Comparison of ENCODE assay signal across 12 cellular contexts in the genomic region with DNA sequence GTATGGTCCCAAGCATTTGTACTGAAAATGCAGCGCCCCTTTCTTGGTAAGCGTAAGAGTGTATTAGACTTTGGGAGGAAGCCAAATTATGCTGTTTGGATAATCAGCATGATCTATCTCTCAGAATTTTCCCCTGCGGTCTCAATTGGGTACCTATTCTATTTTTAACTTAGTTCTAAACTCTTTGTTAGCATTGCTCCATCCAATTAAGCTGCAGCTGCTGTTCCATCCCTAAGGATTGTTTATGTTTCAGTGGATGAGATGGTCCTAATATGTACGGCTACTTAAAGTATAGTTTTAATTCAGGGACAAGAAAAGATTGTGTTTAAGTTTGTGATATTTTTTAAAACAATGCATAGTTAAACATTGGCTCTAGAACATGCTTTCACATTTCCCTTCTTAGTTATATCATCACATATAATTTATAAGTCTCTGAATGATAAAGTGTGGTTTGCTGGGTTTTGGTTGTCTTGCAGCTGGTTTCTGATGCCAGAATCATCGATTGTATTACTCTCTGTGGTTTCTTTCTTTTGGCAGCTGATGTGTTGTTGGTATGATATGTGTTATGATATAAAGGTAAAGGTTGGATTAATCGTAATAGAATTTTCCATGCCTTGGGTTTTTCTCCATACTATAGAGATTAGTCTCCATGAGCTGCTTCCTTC. TPM values are rescaled to one million over a fixed set of nuclear protein-coding genes. Genes with fewer than 3 reads are reported as not detected.
DNase-seq lines count a peak whose midpoint lies in the region; ATAC-seq and TF ChIP-seq lines count a peak whose summit lies in the region.
"Had no signal": no experiment of that assay in that cellular context is flagged by ENCODE, and none has a peak within 500 bp of the region (broad histone marks: within the 10 kb centered on the region; RNA-seq: fewer than 3 reads in every experiment).

No MANE protein-coding gene starts in this region.

- intact Hi-C loops in activated naive CD4-positive, alpha-beta T cell treated with anti-CD3 and anti-CD28 coated beads for 36 hours (cut with micrococcal nuclease), result no loop called here
- intact Hi-C loops in sciatic nerve (cut with DNase I), result no loop called here

- H3K9me3 Mint-ChIP-seq in activated naive CD4-positive, alpha-beta T cell treated with anti-CD3 and anti-CD28 coated beads for 36 hours, result no peaks in the 10 kb centered on the region
- no peaks in the 10 kb centered on the region for H3K9me3 Mint-ChIP-seq in stimulated activated naive CD8-positive, alpha-beta T cell treated with anti-CD3 and anti-CD28 coated beads, Interleukin-15, amount 100 ng/mL, for 72 hours
- H3K9me3 Mint-ChIP-seq in endodermal cell, result no peaks in the 10 kb centered on the region
- H3K9me3 Mint-ChIP-seq: immature natural killer cell had no signal

- H3K36me3 ChIP-seq in RWPE2 (ENCODE audit: low read depth), result peaks cover 18% of the 10 kb centered on the region
- peaks cover 7% of the 10 kb centered on the region for H3K36me3 ChIP-seq in endodermal cell (ENCODE audit: control insufficient read depth, insufficient read depth, low read length)

- peaks cover 13% of the 10 kb centered on the region for H3K36me3 Mint-ChIP-seq in activated naive CD4-positive, alpha-beta T cell treated with anti-CD3 and anti-CD28 coated beads for 36 hours (ENCODE audit: low read depth)
- peaks cover 10% of the 10 kb centered on the region for H3K36me3 Mint-ChIP-seq in endodermal cell (ENCODE audit: low read depth)

- H3K27ac Mint-ChIP-seq in activated naive CD4-positive, alpha-beta T cell treated with anti-CD3 and anti-CD28 coated beads for 36 hours, result peak overlapping the region; percentile 35
- no peak overlapping the region for H3K27ac Mint-ChIP-seq in stimulated activated naive CD8-positive, alpha-beta T cell treated with anti-CD3 and anti-CD28 coated beads, Interleukin-15, amount 100 ng/mL, for 72 hours
- no peak overlapping the region for H3K27ac Mint-ChIP-seq in endodermal cell

- WGBS in endodermal cell (ENCODE audit: insufficient coverage in 1 of 2, insufficient read length in 1 of 2), 2 experiments, result 91 to 100% methylated on average over 3 to 6 of the region's 6 CpGs

- H3K9me3 ChIP-seq in RWPE2 (ENCODE audit: severe bottlenecking) (no peaks in the 10 kb centered on the region), endodermal cell (ENCODE audit: control insufficient read depth, low read length) (no peaks in the 10 kb centered on the region)

- H3K27me3 Mint-ChIP-seq in activated naive CD4-positive, alpha-beta T cell treated with anti-CD3 and anti-CD28 coated beads for 36 hours (ENCODE audit: low read depth), result no peaks in the 10 kb centered on the region
- no peaks in the 10 kb centered on the region for H3K27me3 Mint-ChIP-seq in stimulated activated naive CD8-positive, alpha-beta T cell treated with anti-CD3 and anti-CD28 coated beads, Interleukin-15, amount 100 ng/mL, for 72 hours
- no peaks in the 10 kb centered on the region for H3K27me3 Mint-ChIP-seq in endodermal cell (ENCODE audit: insufficient read depth)

- H3K27me3 ChIP-seq in RWPE2 (ENCODE audit: insufficient read depth, poor library complexity, severe bottlenecking) (no peaks in the 10 kb centered on the region), endodermal cell (ENCODE audit: control insufficient read depth, insufficient read depth, low read length, poor library complexity, severe bottlenecking) (no peaks in the 10 kb centered on the region)

- CTCF ChIA-PET in activated naive CD4-positive, alpha-beta T cell treated with anti-CD3 and anti-CD28 coated beads for 36 hours (lab: Charles Lee), result interaction anchor here (0.6 to 0.7 kb wide), 2 partner anchors 192 to 260 kb away, joined by 3 read pairs; no protein-coding TSS in a partner anchor

- no peak for DNase-seq in activated naive CD4-positive, alpha-beta T cell treated with anti-CD3 and anti-CD28 coated beads for 36 hours
- no peak for DNase-seq in activated naive CD4-positive, alpha-beta T cell (lab: John Stamatoyannopoulos, UW)
- DNase-seq in RWPE2 (ENCODE audit: low spot score) (no peak), epithelial cell of prostate (ENCODE audit: low read depth, low spot score) (no peak), SIG-M5 treated with dmso at 0.1 percent for 504 hours (lab: John Stamatoyannopoulos, UW; ENCODE audit: unreplicated experiment) (no peak), sciatic nerve (ENCODE audit: low spot score) (no peak), endodermal cell (no peak)
- no peak for DNase-seq in stimulated activated naive CD8-positive, alpha-beta T cell treated with anti-CD3 and anti-CD28 coated beads, Interleukin-15, amount 100 ng/mL, for 72 hours
- DNase-seq: amygdala; immature natural killer cell; NCI-H510A; stimulated activated CD4-positive, alpha-beta T cell treated with anti-CD3 and anti-CD28 coated beads, Interleukin-2, amount 100 ng/mL, for 24 hours had no signal

- H3K4me1 ChIP-seq in RWPE2 (ENCODE audit: insufficient read depth, poor library complexity, severe bottlenecking) (peaks cover 56% of the 10 kb centered on the region), endodermal cell (ENCODE audit: control insufficient read depth, insufficient read depth, low read length) (no peaks in the 10 kb centered on the region)

- no peak overlapping the region for H3K4me3 ChIP-seq in RWPE2 (ENCODE audit: severe bottlenecking)
- H3K4me3 ChIP-seq in endodermal cell (ENCODE audit: low read length), result no peak overlapping the region

- peaks cover 46% of the 10 kb centered on the region for H3K4me1 Mint-ChIP-seq in activated naive CD4-positive, alpha-beta T cell treated with anti-CD3 and anti-CD28 coated beads for 36 hours (ENCODE audit: low read depth)
- H3K4me1 Mint-ChIP-seq in stimulated activated naive CD8-positive, alpha-beta T cell treated with anti-CD3 and anti-CD28 coated beads, Interleukin-15, amount 100 ng/mL, for 72 hours, result peaks cover 25% of the 10 kb centered on the region
- peaks cover 5% of the 10 kb centered on the region for H3K4me1 Mint-ChIP-seq in endodermal cell

- H3K27ac ChIP-seq in RWPE2 (ENCODE audit: poor library complexity, severe bottlenecking) (peak overlapping the region; percentile 15), epithelial cell of prostate (peak overlapping the region; percentile 96), endodermal cell (ENCODE audit: low read depth, low read length) (no peak overlapping the region)

- no peak for TF ChIP-seq CTCF in RWPE2 (IDR thresholded peaks at IDR 0.05; ENCODE audit: poor library complexity, severe bottlenecking)
- no peak for TF ChIP-seq CTCF in endodermal cell (conservative IDR thresholded peaks at IDR 0.05)

- H3K4me3 Mint-ChIP-seq in activated naive CD4-positive, alpha-beta T cell treated with anti-CD3 and anti-CD28 coated beads for 36 hours, result no peak overlapping the region
- no peak overlapping the region for H3K4me3 Mint-ChIP-seq in stimulated activated naive CD8-positive, alpha-beta T cell treated with anti-CD3 and anti-CD28 coated beads, Interleukin-15, amount 100 ng/mL, for 72 hours
- no peak overlapping the region for H3K4me3 Mint-ChIP-seq in endodermal cell

- H3K9ac ChIP-seq in endodermal cell (ENCODE audit: extremely low read depth, low read length, poor library complexity, severe bottlenecking), result no peak overlapping the region

- ATAC-seq in RWPE2 (ENCODE audit: low read depth) (no peak), sciatic nerve (no peak)
- peak; percentile 64 for ATAC-seq in stimulated activated naive CD8-positive, alpha-beta T cell treated with anti-CD3 and anti-CD28 coated beads, Interleukin-15, amount 100 ng/mL, for 72 hours

RNA-seq across cellular contexts. Expression of gene POLR1D, which starts 15.1 kb away (rescaled TPM):
- total RNA-seq in activated naive CD4-positive, alpha-beta T cell treated with anti-CD3 and anti-CD28 coated beads for 36 hours, result 100 to 1,000 TPM; 132 to 142 TPM
- total RNA-seq in sciatic nerve, result 84.7 TPM
- total RNA-seq in endodermal cell, result 100 to 1,000 TPM; 135 to 136 TPM
- 164 TPM for polyA plus RNA-seq in endodermal cell (2013, experiment 1 of 2)
- 145 TPM for polyA plus RNA-seq in endodermal cell (2013, experiment 2 of 2)

RNA-seq across cellular contexts. Expression of gene LNX2, which starts 16.4 kb away (rescaled TPM):
- total RNA-seq in activated naive CD4-positive, alpha-beta T cell treated with anti-CD3 and anti-CD28 coated beads for 36 hours, result 1 to 10 TPM; 5.8 to 6.4 TPM
- total RNA-seq in sciatic nerve (10.1 TPM), endodermal cell (10 to 100 TPM; 13.9 to 15.6 TPM)
- polyA plus RNA-seq in endodermal cell (2013, experiment 1 of 2), result 7.7 TPM
- polyA plus RNA-seq in endodermal cell (2013, experiment 2 of 2), result 7.8 TPM
